In the genomic region with DNA sequence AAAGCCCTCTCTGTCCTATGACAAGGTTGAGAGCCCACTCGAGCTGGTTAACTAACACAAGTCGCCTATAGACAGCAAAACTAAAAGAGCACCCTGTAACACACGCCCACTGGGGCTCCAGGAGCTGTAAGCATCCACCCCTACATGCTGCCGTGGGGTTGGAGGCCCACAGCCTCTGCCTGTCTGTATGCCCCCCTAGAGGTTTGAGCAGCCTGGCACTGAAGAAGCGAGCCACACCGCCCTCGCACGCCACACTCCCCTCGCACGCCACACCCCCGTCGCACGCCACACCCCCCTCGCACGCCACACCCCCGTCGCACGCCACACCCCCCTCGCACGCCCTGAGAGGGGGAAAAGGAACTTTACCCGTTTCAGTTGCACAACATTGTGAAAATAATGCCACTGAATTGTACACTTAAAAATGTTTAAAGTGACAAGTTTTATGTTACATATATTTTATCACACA, we compare ENCODE assay signal across 8 cellular contexts. TPM values are rescaled to one million over a fixed set of nuclear protein-coding genes. Genes with fewer than 3 reads are reported as not detected.
DNase-seq lines count a peak whose midpoint lies in the region; FAIRE-seq and TF ChIP-seq lines count a peak whose summit lies in the region.

No MANE protein-coding gene starts in this region.

- H3K79me2 ChIP-seq in Loucy (ENCODE audit: insufficient read depth, low read length), result no peaks in the 10 kb centered on the region
- H3K79me2 ChIP-seq in hepatocyte, result no peaks in the 10 kb centered on the region

- TF ChIP-seq CTCF in Loucy (conservative IDR thresholded peaks at IDR 0.05; ENCODE audit: low read length), result no peak
- TF ChIP-seq CTCF in hepatocyte (IDR thresholded peaks at IDR 0.05; ENCODE audit: poor library complexity), result no peak

- H3K36me3 ChIP-seq in Loucy (ENCODE audit: insufficient read depth, low read length) (no peaks in the 10 kb centered on the region), hepatocyte (replicated peaks; ENCODE audit: insufficient read depth, low read depth) (no peaks in the 10 kb centered on the region), skeletal muscle tissue (ENCODE audit: control insufficient read depth in 3 of 3, insufficient read depth in 3 of 3, low read length in 3 of 3) (no peaks in the 10 kb centered on the region)

- H3K4me3 ChIP-seq in Loucy (ENCODE audit: low read length, poor library complexity, severe bottlenecking), result peak overlapping the region; percentile 65
- H3K4me3 ChIP-seq in hepatocyte, result peak overlapping the region; percentile 1
- peak overlapping the region; percentile 60 to 71 (median 68) for H3K4me3 ChIP-seq in skeletal muscle tissue (ENCODE audit: low read length in 3 of 3)

- H4K20me1 ChIP-seq in Loucy (ENCODE audit: insufficient read depth, low read length, poor library complexity, severe bottlenecking), result no peaks in the 10 kb centered on the region
- H4K20me1 ChIP-seq in hepatocyte (ENCODE audit: insufficient read depth, poor library complexity, severe bottlenecking), result no peaks in the 10 kb centered on the region

- H3K9me2 ChIP-seq in Loucy (replicated peaks; ENCODE audit: low read depth, low read length), result no peaks in the 10 kb centered on the region
- H3K9me2 ChIP-seq in hepatocyte (replicated peaks; ENCODE audit: insufficient read depth), result no peaks in the 10 kb centered on the region

- H3K27me3 ChIP-seq in Loucy (ENCODE audit: insufficient read depth, low read length, poor library complexity, severe bottlenecking), result no peaks in the 10 kb centered on the region
- H3K27me3 ChIP-seq in hepatocyte, result peaks cover 9% of the 10 kb centered on the region
- H3K27me3 ChIP-seq in skeletal muscle tissue (ENCODE audit: control insufficient read depth in 3 of 3, insufficient read depth in 3 of 3, low read length in 3 of 3), result no peaks in the 10 kb centered on the region

- H3K9me3 ChIP-seq in Loucy (ENCODE audit: insufficient read depth, low read depth, low read length) (no peaks in the 10 kb centered on the region), hepatocyte (ENCODE audit: low read depth) (no peaks in the 10 kb centered on the region), skeletal muscle tissue (ENCODE audit: control insufficient read depth in 3 of 3, low read length in 3 of 3) (no peaks in the 10 kb centered on the region)

- H3K4me1 ChIP-seq in Loucy (ENCODE audit: insufficient read depth, low read length, poor library complexity, severe bottlenecking) (no peaks in the 10 kb centered on the region), hepatocyte (ENCODE audit: insufficient read depth) (no peaks in the 10 kb centered on the region), skeletal muscle tissue (ENCODE audit: control insufficient read depth in 3 of 3, insufficient read depth in 3 of 3, low read length in 3 of 3) (peaks cover 4 to 9% (median 4%) of the 10 kb centered on the region in 3 donors)

- DNase-seq in 8988T (peak; percentile 37), GM18507 (ENCODE audit: extremely low spot score, insufficient read length, low read depth) (no peak), T-helper 2 cell (peak; percentile 55 to 85 (median 69)), amygdala (lab: John Stamatoyannopoulos, UW) (peak in 30 of 56 donors; percentile 1 to 58 (median 11)), hepatocyte (ENCODE audit: low spot score) (peak; percentile 82), NCI-H774 (lab: John Stamatoyannopoulos, UW) (no peak)

- H3K27ac ChIP-seq in hepatocyte, result peak overlapping the region; percentile 5
- no peak overlapping the region for H3K27ac ChIP-seq in skeletal muscle tissue (ENCODE audit: low read depth, low read length)

- FAIRE-seq in GM18507 (lab: Jason Lieb, UNC), result peak; percentile 46

- H3K9ac ChIP-seq in Loucy (ENCODE audit: low read depth, low read length, poor library complexity, severe bottlenecking) (peak overlapping the region; percentile 50), skeletal muscle tissue (ENCODE audit: low read depth in 1 of 3, low read length in 3 of 3) (peak overlapping the region in 2 of 3 donors; percentile 50 to 62)

- H3K4me2 ChIP-seq in Loucy (ENCODE audit: low read depth, low read length, poor library complexity, severe bottlenecking) (peak overlapping the region; percentile 85), hepatocyte (peak overlapping the region; percentile 82)

- no peaks in the 10 kb centered on the region for H3F3A ChIP-seq in Loucy (ENCODE audit: low read depth)

- WGBS in hepatocyte (ENCODE audit: low lambda C conversion rate, missing lambda C conversion rate), result 1% methylated on average over 10 of the region's 21 CpGs

- H2AFZ ChIP-seq in Loucy (ENCODE audit: low read length) (peak overlapping the region; percentile 87), hepatocyte (peak overlapping the region; percentile 48)

RNA-seq across cellular contexts. Expression of a gene that starts 13.2 kb away (rescaled TPM):
- total RNA-seq in hepatocyte, result 78.5 and 87.5 TPM in 2 replicates
- polyA plus RNA-seq in hepatocyte, result 79.0 and 90.7 TPM in 2 replicates
- 31.3 TPM for total RNA-seq in skeletal muscle tissue

RNA-seq across cellular contexts. Expression of a gene that starts 29.7 kb away (rescaled TPM):
- total RNA-seq in hepatocyte (59.0 and 69.4 TPM in 2 replicates), skeletal muscle tissue (21.9 TPM)
- 55.3 and 74.2 TPM in 2 replicates for polyA plus RNA-seq in hepatocyte

RNA-seq across cellular contexts. Expression of a gene that starts 37.9 kb away (rescaled TPM):
- 73.6 and 89.9 TPM in 2 replicates for total RNA-seq in hepatocyte
- polyA plus RNA-seq in hepatocyte, result 114 and 117 TPM in 2 replicates
- 17.2 TPM for total RNA-seq in skeletal muscle tissue

RNA-seq across cellular contexts. Expression of a gene that starts 47.5 kb away (rescaled TPM):
- 73.2 and 108 TPM in 2 replicates for total RNA-seq in hepatocyte
- polyA plus RNA-seq in hepatocyte, result 162 and 163 TPM in 2 replicates
- total RNA-seq in skeletal muscle tissue, result 21.9 TPM

Comparison
In these comparisons a context has a peak if more than half of its experiments do, and no peak if none do; other contexts are left out.
1. DNase-seq: peak in 8988T (single experiment), T-helper 2 cell (5 of 5), amygdala (30 of 56) and hepatocyte (single experiment); none in GM18507 (single experiment) and NCI-H774 (single experiment).
2. H3K4me3 ChIP-seq: peak in every context shown above with its lines; median percentile 68 in skeletal muscle tissue; 65 in Loucy; 1 in hepatocyte.